1 cellular context compared by ENCODE assay signal in the genomic region with DNA sequence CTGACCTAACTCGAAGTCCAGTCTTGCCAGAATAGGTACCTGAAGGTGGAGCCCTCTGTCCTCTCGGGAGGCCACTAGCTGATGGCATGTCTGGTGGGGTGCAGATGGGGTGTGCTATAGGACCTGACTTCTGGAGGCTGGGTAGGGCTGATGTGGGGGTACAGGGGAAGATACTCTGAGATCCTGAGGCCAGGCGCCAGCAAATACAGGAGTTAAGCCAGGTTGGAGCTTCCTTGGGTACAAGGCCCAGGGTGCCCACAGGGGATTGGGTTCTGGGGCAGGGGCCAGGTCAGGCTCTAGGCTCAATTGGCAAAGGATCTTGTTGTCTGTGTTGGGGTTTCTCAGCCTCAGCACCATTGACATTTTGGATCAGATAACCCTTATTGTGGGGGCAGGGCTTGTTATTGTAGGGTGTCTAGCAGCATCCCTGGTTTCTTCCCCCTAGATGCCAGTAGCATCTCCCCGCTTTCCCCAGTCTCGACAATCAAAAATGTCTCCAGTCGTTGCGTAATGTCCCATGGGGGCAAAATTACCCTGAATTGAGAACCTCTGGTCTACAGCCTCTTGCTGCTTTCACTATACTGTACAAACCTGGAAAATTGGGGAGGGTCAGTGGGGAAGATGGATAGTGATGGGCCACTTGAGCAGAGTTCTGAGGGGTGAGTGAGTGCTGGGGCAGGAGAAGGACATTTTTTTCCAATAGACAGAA.
TF ChIP-seq lines count a peak whose summit lies in the region.

No MANE protein-coding gene starts in this region.

TF ChIP-seq in H1, 55 proteins besides CTCF, POLR2A, EP300 and RAD21:
- TF ChIP-seq RFX5 (IDR thresholded peaks at IDR 0.05; ENCODE audit: borderline replicate concordance, low read depth, low read length) (no peak), CEBPB (IDR thresholded peaks at IDR 0.05; ENCODE audit: low read depth, low read length) (peak; percentile 28; the same call in 1 of the 2 replicates), CHD2 (IDR thresholded peaks at IDR 0.05; ENCODE audit: low read length) (no peak), JUND (IDR thresholded peaks at IDR 0.05; ENCODE audit: low read length) (no peak), EZH2 (IDR thresholded peaks at IDR 0.05; ENCODE audit: low read depth, low read length, severe bottlenecking) (no peak), SP4 (IDR thresholded peaks at IDR 0.05; ENCODE audit: low read length) (no peak), KDM4A (IDR thresholded peaks at IDR 0.05; ENCODE audit: low read depth, low read length, severe bottlenecking) (no peak), ASH2L (IDR thresholded peaks at IDR 0.05; ENCODE audit: low read length) (no peak)
